ENCODE assay signal across 16 cellular contexts in the genomic region with DNA sequence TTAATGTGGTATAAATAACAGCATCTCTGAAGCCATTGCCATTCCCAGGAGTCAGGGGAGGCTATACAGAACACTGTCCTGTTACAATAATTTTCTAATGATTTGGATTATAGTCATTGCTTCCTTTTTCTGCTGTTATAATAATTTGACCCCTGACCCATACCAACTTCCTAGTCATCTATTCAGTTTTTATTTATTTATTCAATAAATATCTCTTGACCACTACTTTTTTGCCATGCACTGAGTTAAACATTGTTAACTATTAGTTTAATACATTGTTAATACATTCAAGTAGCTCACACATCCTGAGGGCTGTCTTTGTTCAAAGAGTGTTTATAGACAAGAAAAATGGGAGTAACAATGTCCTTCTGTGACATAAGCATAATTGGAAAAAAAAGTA.
"Had no signal": no experiment of that assay in that cellular context is flagged by ENCODE, and none has a peak within 500 bp of the region (broad histone marks: within the 10 kb centered on the region; RNA-seq: fewer than 3 reads in every experiment).

No MANE protein-coding gene starts in this region.

- H3K27me3 Mint-ChIP-seq: memory B cell had no signal

- DNase-seq: cortex of kidney; effector memory CD4-positive, alpha-beta T cell; kidney; left cardiac atrium; left ventricle myocardium inferior; lower lobe of right lung; natural killer cell; ovary; sigmoid colon; small intestine; stimulated activated CD4-positive, alpha-beta T cell treated with anti-CD3 and anti-CD28 coated beads, Interleukin-12 subunit alpha, Interleukin-12 subunit beta, amount 100 ng/mL, for 4 hours; stimulated activated naive CD4-positive, alpha-beta T cell treated with Interleukin-2 at 50 U/mL for 16 hours; trophoblast cell had no signal

- H3K4me3 Mint-ChIP-seq: memory B cell, mesothelial cell of epicardium, natural killer cell, neural crest cell had no signal

- H3K27ac Mint-ChIP-seq: memory B cell, mesothelial cell of epicardium, natural killer cell had no signal

- H3K36me3 Mint-ChIP-seq: memory B cell, mesothelial cell of epicardium, natural killer cell had no signal

- H3K4me1 Mint-ChIP-seq: memory B cell, natural killer cell, neural crest cell had no signal
